ENCODE assay signal across 17 cellular contexts in the genomic region with DNA sequence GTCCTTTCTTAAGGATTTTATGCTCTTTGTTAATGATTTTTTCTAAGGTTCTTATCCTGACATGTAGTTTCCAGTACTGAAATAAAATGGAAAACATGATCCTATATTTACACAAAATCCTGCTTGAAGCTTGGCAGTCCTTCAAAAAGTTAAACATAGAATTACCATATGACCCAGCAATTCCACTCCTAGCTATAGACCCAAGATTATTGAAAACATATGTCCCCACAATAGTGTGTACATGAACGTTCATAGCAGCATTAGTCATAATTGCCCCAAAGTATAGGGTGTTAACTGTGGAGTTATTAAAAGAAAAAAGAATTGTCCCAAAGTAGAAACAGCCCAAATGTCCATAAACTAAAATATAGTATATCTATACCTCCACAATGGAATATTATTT. TPM values are rescaled to one million over a fixed set of nuclear protein-coding genes. Genes with fewer than 3 reads are reported as not detected.
DNase-seq lines count a peak whose midpoint lies in the region; ATAC-seq and TF ChIP-seq lines count a peak whose summit lies in the region.
"Had no signal": no experiment of that assay in that cellular context is flagged by ENCODE, and none has a peak within 500 bp of the region (broad histone marks: within the 10 kb centered on the region; RNA-seq: fewer than 3 reads in every experiment).

No MANE protein-coding gene starts in this region.

- H3K4me1 ChIP-seq in effector memory CD4-positive, alpha-beta T cell (ENCODE audit: control insufficient read depth, insufficient read depth, low read length, poor library complexity, severe bottlenecking) = no peaks in the 10 kb centered on the region
- H3K4me1 ChIP-seq: Peyer's patch had no signal

- H3K27ac Mint-ChIP-seq in HFFc6 = peak overlapping the region; percentile 67
- no peak overlapping the region for H3K27ac Mint-ChIP-seq in activated T-cell treated with anti-CD3 and anti-CD28 coated beads, Interleukin-2, amount 50 U/mL, for 24 hours
- H3K27ac Mint-ChIP-seq: B cell; CD4-positive, alpha-beta T cell had no signal

- no peak overlapping the region for H3K27ac ChIP-seq in AG04450 (ENCODE audit: low read depth, low read length)
- H3K27ac ChIP-seq in effector memory CD4-positive, alpha-beta T cell (ENCODE audit: insufficient read depth, low read length, poor library complexity, severe bottlenecking) = no peak overlapping the region
- H3K27ac ChIP-seq: Peyer's patch had no signal

- TF ChIP-seq CTCF in AG04450 (IDR thresholded peaks at IDR 0.05; ENCODE audit: low read depth, low read length) (no peak), HFFc6 (IDR thresholded peaks at IDR 0.05) (no peak), astrocyte of the spinal cord (IDR thresholded peaks at IDR 0.05; ENCODE audit: low read depth, low read length) (no peak), foreskin fibroblast (IDR thresholded peaks at IDR 0.05; ENCODE audit: low read depth, low read length) (no peak)

- in situ Hi-C loops in astrocyte of the spinal cord (cut with HindIII; ENCODE audit: low sequenced_read_pairs) = no loop called here

- no peak for ATAC-seq in GM18909 (IDR thresholded peaks at IDR 0.05; ENCODE audit: poor library complexity, unreplicated experiment)

- H3K4me1 Mint-ChIP-seq in HFFc6 (ENCODE audit: low read depth) = peaks cover 86% of the 10 kb centered on the region
- H3K4me1 Mint-ChIP-seq in activated T-cell treated with anti-CD3 and anti-CD28 coated beads, Interleukin-2, amount 50 U/mL, for 24 hours (ENCODE audit: low read depth) = no peaks in the 10 kb centered on the region
- H3K4me1 Mint-ChIP-seq: B cell had no signal

- H3K9me3 Mint-ChIP-seq in HFFc6 = peaks cover 7% of the 10 kb centered on the region; the same call in 1 of the 2 replicates
- H3K9me3 Mint-ChIP-seq in activated T-cell treated with anti-CD3 and anti-CD28 coated beads, Interleukin-2, amount 50 U/mL, for 24 hours = no peaks in the 10 kb centered on the region
- H3K9me3 Mint-ChIP-seq: CD4-positive, alpha-beta T cell had no signal

- H3K36me3 Mint-ChIP-seq in HFFc6 (ENCODE audit: low read depth) = peaks cover 41% of the 10 kb centered on the region
- no peaks in the 10 kb centered on the region for H3K36me3 Mint-ChIP-seq in activated T-cell treated with anti-CD3 and anti-CD28 coated beads, Interleukin-2, amount 50 U/mL, for 24 hours (ENCODE audit: low read depth)

- H3K4me3 Mint-ChIP-seq in HFFc6 = peak overlapping the region; percentile 11; the same call in 1 of the 2 replicates
- no peak overlapping the region for H3K4me3 Mint-ChIP-seq in activated T-cell treated with anti-CD3 and anti-CD28 coated beads, Interleukin-2, amount 50 U/mL, for 24 hours
- H3K4me3 Mint-ChIP-seq: B cell; CD4-positive, alpha-beta T cell had no signal

- DNase-seq in AG04450 (ENCODE audit: low read depth, low spot score) (peak; percentile 66), HFFc6 (peak; percentile 60), astrocyte of the spinal cord (ENCODE audit: low read depth, low spot score) (peak; percentile 43), foreskin fibroblast (peak; percentile 74 to 87), NCI-H146 treated with DMSO at 0.1 percent for 48 hours (lab: John Stamatoyannopoulos, UW; ENCODE audit: unreplicated experiment) (no peak)
- DNase-seq in effector memory CD4-positive, alpha-beta T cell = no peak
- no peak for DNase-seq in activated T-cell treated with anti-CD3 and anti-CD28 coated beads, Interleukin-2, amount 50 U/mL, for 24 hours
- DNase-seq: CD4-positive, alpha-beta T cell; DND-41; MV-4-11; NCI-H1417 treated with DMSO at 0.1 percent for 48 hours; NCI-H2029 treated with DMSO at 0.1 percent for 48 hours; NCI-H510A treated with DMSO at 0.1 percent for 48 hours; Peyer's patch; SHP77 had no signal

- H3K4me3 ChIP-seq in AG04450 (ENCODE audit: low read depth, low read length) (no peak overlapping the region), astrocyte of the spinal cord (ENCODE audit: low read depth, low read length) (no peak overlapping the region), foreskin fibroblast (ENCODE audit: low read depth in 1 of 2, low read length in 2 of 2) (no peak overlapping the region)
- no peak overlapping the region for H3K4me3 ChIP-seq in effector memory CD4-positive, alpha-beta T cell (ENCODE audit: insufficient read depth, low read depth, low read length, poor library complexity, severe bottlenecking)
- H3K4me3 ChIP-seq: Peyer's patch had no signal

- 0 out of 2 replicates have a peak, but pooled peaks cover 3% of the 10 kb centered on the region for H3K9me3 ChIP-seq in AG04450 (ENCODE audit: control insufficient read depth, insufficient read depth, low read length)
- H3K9me3 ChIP-seq in effector memory CD4-positive, alpha-beta T cell (ENCODE audit: control insufficient read depth, low read length) = no peaks in the 10 kb centered on the region
- H3K9me3 ChIP-seq: Peyer's patch had no signal

- H3K27me3 ChIP-seq in AG04450 (ENCODE audit: control insufficient read depth, insufficient read depth, low read length) = no peaks in the 10 kb centered on the region
- H3K27me3 ChIP-seq in effector memory CD4-positive, alpha-beta T cell (replicated peaks; ENCODE audit: control insufficient read depth, insufficient read depth, low read length, poor library complexity, severe bottlenecking) = no peaks in the 10 kb centered on the region
- H3K27me3 ChIP-seq: Peyer's patch had no signal

- POLR2A ChIA-PET in AG04450 (lab: Yijun Ruan, JAX) = no interaction called here

- H3K27me3 Mint-ChIP-seq in HFFc6 (ENCODE audit: insufficient read depth) = no peaks in the 10 kb centered on the region; the same call in 1 of the 2 replicates
- H3K27me3 Mint-ChIP-seq in activated T-cell treated with anti-CD3 and anti-CD28 coated beads, Interleukin-2, amount 50 U/mL, for 24 hours = peaks cover 4% of the 10 kb centered on the region

- no peaks in the 10 kb centered on the region for H3K36me3 ChIP-seq in effector memory CD4-positive, alpha-beta T cell (ENCODE audit: control insufficient read depth, insufficient read depth, low read length)
- H3K36me3 ChIP-seq: Peyer's patch had no signal

- CTCF ChIA-PET in AG04450 (lab: Charles Lee) = interaction anchor here (2.7 kb wide), 1 partner anchor 67 kb away, joined by 8 read pairs; no protein-coding TSS in a partner anchor

RNA-seq across cellular contexts. Expression of gene ITGB5, which starts 33.1 kb away (rescaled TPM):
- 127 and 207 TPM in 2 replicates for polyA plus RNA-seq in AG04450 (2011; rRNA removed)
- polyA minus RNA-seq in AG04450 (2011; rRNA and poly(A)+ RNA removed) = 165 and 221 TPM in 2 replicates
- total RNA-seq in HFFc6 (2021; fragmentation: NEBNext Ultra II Directional; extraction: Animal tissue kit (Norgen Biotek cat#: 25700)) = 100 to 1,000 TPM; 203 to 332 (median 220) TPM

Comparison
In these comparisons a context has a peak if more than half of its experiments do, and no peak if none do; other contexts are left out.
1. DNase-seq: peak in AG04450 (single experiment), HFFc6 (single experiment), astrocyte of the spinal cord (single experiment) and foreskin fibroblast (2 of 2); none in effector memory CD4-positive, alpha-beta T cell (0 of 3), activated T-cell treated with anti-CD3 and anti-CD28 coated beads, Interleukin-2, amount 50 U/mL, for 24 hours (single experiment) and NCI-H146 treated with DMSO at 0.1 percent for 48 hours (single experiment).